In genomic region chr17:28720247-28720996, GRCh38 we compare ENCODE assay signal across 1 cellular context.
TF ChIP-seq lines count a peak whose summit lies in the region.

No MANE protein-coding gene starts in this region.

TF ChIP-seq in HepG2, 621 proteins besides CTCF, POLR2A, EP300 and RAD21 (continued from another document and continues in another):
- TF ChIP-seq TIGD3 (CRISPR knock-in tag; IDR thresholded peaks at IDR 0.05; ENCODE audit: borderline replicate concordance) (no peak), ZNF687 (CRISPR knock-in tag; IDR thresholded peaks at IDR 0.05) (no peak; the same call in 1 of the 2 replicates), HBP1 (CRISPR knock-in tag; IDR thresholded peaks at IDR 0.05; ENCODE audit: low read depth) (no peak), ZNF564 (CRISPR knock-in tag; IDR thresholded peaks at IDR 0.05) (no peak), TERF1 (CRISPR knock-in tag; IDR thresholded peaks at IDR 0.05) (no peak), DMAP1 (CRISPR knock-in tag; IDR thresholded peaks at IDR 0.05) (peak; percentile 6), NFE2L2 (IDR thresholded peaks at IDR 0.05; ENCODE audit: low read length) (no peak), CHD2 (IDR thresholded peaks at IDR 0.05; ENCODE audit: low read depth, low read length) (no peak), HMGA1 (CRISPR knock-in tag; conservative IDR thresholded peaks at IDR 0.05) (no peak), TCF7L2 (IDR thresholded peaks at IDR 0.05; ENCODE audit: low read depth, low read length) (no peak), ZNF549 (CRISPR knock-in tag; IDR thresholded peaks at IDR 0.05) (no peak), NFAT5 (CRISPR knock-in tag; IDR thresholded peaks at IDR 0.05) (no peak), ZNF468 (CRISPR knock-in tag; IDR thresholded peaks at IDR 0.05) (no peak), ZNF383 (CRISPR knock-in tag; IDR thresholded peaks at IDR 0.05; ENCODE audit: borderline replicate concordance) (no peak), SRY (CRISPR knock-in tag; IDR thresholded peaks at IDR 0.05) (no peak), HMGXB4 (CRISPR knock-in tag; IDR thresholded peaks at IDR 0.05; ENCODE audit: borderline replicate concordance in 1 of 2, low read depth in 1 of 2) (peak; percentile 8 to 35; a peak in 1 of 4 replicates), GLMP (CRISPR knock-in tag; IDR thresholded peaks at IDR 0.05; ENCODE audit: borderline replicate concordance) (no peak), ZZZ3 (CRISPR knock-in tag; IDR thresholded peaks at IDR 0.05; ENCODE audit: borderline replicate concordance) (no peak), JUN (CRISPR knock-in tag; IDR thresholded peaks at IDR 0.05) (no peak), NR3C1 (CRISPR knock-in tag; IDR thresholded peaks at IDR 0.05) (no peak), SSRP1 (CRISPR knock-in tag; IDR thresholded peaks at IDR 0.05) (no peak), BRF2 (CRISPR knock-in tag; IDR thresholded peaks at IDR 0.05) (no peak), ZNF589 (CRISPR knock-in tag; conservative IDR thresholded peaks at IDR 0.05) (no peak), ERF (CRISPR knock-in tag; IDR thresholded peaks at IDR 0.05) (no peak), ZNF253 (CRISPR knock-in tag; IDR thresholded peaks at IDR 0.05; ENCODE audit: borderline replicate concordance) (0 out of 2 replicates have a peak, but pooled peaks have one; percentile 7), RBM22 (optimal IDR thresholded peaks at IDR 0.05; ENCODE audit: low read length) (peak; percentile 10), FOSL1 (CRISPR knock-in tag; IDR thresholded peaks at IDR 0.05; ENCODE audit: borderline replicate concordance) (no peak), DMTF1 (CRISPR knock-in tag; IDR thresholded peaks at IDR 0.05) (no peak), ADNP (CRISPR knock-in tag; IDR thresholded peaks at IDR 0.05) (no peak), ATRX (CRISPR knock-in tag; IDR thresholded peaks at IDR 0.05; ENCODE audit: borderline replicate concordance) (no peak), SPEN (CRISPR knock-in tag; IDR thresholded peaks at IDR 0.05; ENCODE audit: low read depth) (no peak; the same call in 1 of the 2 replicates), ZNF788 (CRISPR knock-in tag; IDR thresholded peaks at IDR 0.05; ENCODE audit: borderline replicate concordance) (no peak), U2AF2 (IDR thresholded peaks at IDR 0.05; ENCODE audit: low read depth, low read length) (no peak), TMF1 (CRISPR knock-in tag; IDR thresholded peaks at IDR 0.05; ENCODE audit: low read depth) (no peak), ZNF292 (CRISPR knock-in tag; IDR thresholded peaks at IDR 0.05; ENCODE audit: borderline replicate concordance, low read depth) (no peak), SMAD3 (CRISPR knock-in tag; IDR thresholded peaks at IDR 0.05) (no peak), HNRNPK (IDR thresholded peaks at IDR 0.05; ENCODE audit: low read depth, low read length, poor library complexity, severe bottlenecking) (no peak), GATAD1 (CRISPR knock-in tag; IDR thresholded peaks at IDR 0.05) (0 out of 2 replicates have a peak, but pooled peaks have one; percentile 6), NFATC3 (CRISPR knock-in tag; IDR thresholded peaks at IDR 0.05) (no peak), ZNF567 (CRISPR knock-in tag; IDR thresholded peaks at IDR 0.05; ENCODE audit: borderline replicate concordance) (no peak), NPAS2 (CRISPR knock-in tag; IDR thresholded peaks at IDR 0.05; ENCODE audit: borderline replicate concordance) (no peak), HOXA5 (CRISPR knock-in tag; IDR thresholded peaks at IDR 0.05) (0 out of 2 replicates have a peak, but pooled peaks have one; percentile 2), ASH2L (IDR thresholded peaks at IDR 0.05; ENCODE audit: insufficient read length, low read depth, low read length) (peak; percentile 5), GATAD2A (CRISPR knock-in tag; IDR thresholded peaks at IDR 0.05) (no peak), MTA1 (CRISPR knock-in tag; IDR thresholded peaks at IDR 0.05; ENCODE audit: borderline replicate concordance) (no peak), POLR2AphosphoS5 (IDR thresholded peaks at IDR 0.05; ENCODE audit: low read depth, low read length) (no peak; the same call in 1 of the 2 replicates)
